ENCODE assay signal across 36 cellular contexts in genomic region chr6:168709991-168710390, GRCh38.
"Had no signal": no experiment of that assay in that cellular context is flagged by ENCODE, and none has a peak within 500 bp of the region (broad histone marks: within the 10 kb centered on the region; RNA-seq: fewer than 3 reads in every experiment).

No MANE protein-coding gene starts in this region.

- H3K4me1 ChIP-seq: adrenal gland, body of pancreas, breast epithelium had no signal

- H3K4me3 ChIP-seq: adrenal gland, body of pancreas, breast epithelium had no signal

- H3K27me3 ChIP-seq: body of pancreas, brain microvascular endothelial cell, breast epithelium had no signal

- DNase-seq: activated B cell treated with CpG ODN at 0.5 μM for 24 hours; activated CD4-positive, alpha-beta memory T cell treated with anti-CD3 and anti-CD28 coated beads for 36 hours; activated CD4-positive, alpha-beta T cell treated with anti-CD3 and anti-CD28 coated beads for 4 hours; activated CD4-positive, alpha-beta T cell treated with anti-CD3 and anti-CD28 coated beads, Interleukin-2, amount 10 ng/mL, durations not matched to agents 24 days and 14 days; activated CD4-positive, alpha-beta T cell treated with anti-CD3 and anti-CD28 coated beads, Interleukin-2, amount 50 U/mL, for 1 hour; activated CD4-positive, alpha-beta T cell treated with anti-CD3 and anti-CD28 coated beads, Interleukin-2, amount 50 U/mL, for 4 hours; activated CD4-positive, CD25-positive, alpha-beta regulatory T cell treated with anti-CD3 and anti-CD28 coated beads, Interleukin-2, amount 50 U/mL, for 72 hours; activated CD8-positive, alpha-beta memory T cell treated with anti-CD3 and anti-CD28 coated beads, Interleukin-2, amount 50 U/mL, for 4 hours; activated CD8-positive, alpha-beta T cell treated with anti-CD3 and anti-CD28 coated beads for 36 hours; activated effector memory CD4-positive, alpha-beta T cell treated with anti-CD3 and anti-CD28 coated beads, Interleukin-2, amount 50 U/mL, for 16 hours; activated gamma-delta T cell treated with Interleukin-2 at 50 U/mL for 16 hours; activated naive CD4-positive, alpha-beta T cell; activated naive CD4-positive, alpha-beta T cell treated with anti-CD3 and anti-CD28 coated beads for 36 hours; activated naive CD4-positive, alpha-beta T cell treated with anti-CD3 and anti-CD28 coated beads, Interleukin-2, amount 50 U/mL, for 16 hours; activated naive CD8-positive, alpha-beta T cell treated with anti-CD3 and anti-CD28 coated beads for 36 hours; activated T-cell treated with anti-CD3 and anti-CD28 coated beads for 4 hours; activated T-cell treated with anti-CD3 and anti-CD28 coated beads, Interleukin-2, amount 50 U/mL, for 1 hour; activated T-cell treated with anti-CD3 and anti-CD28 coated beads, Interleukin-2, amount 50 U/mL, for 4 hours; activated T-cell treated with anti-CD3 and anti-CD28 coated beads, Interleukin-2, amount 50 U/mL, for 72 hours; amniotic stem cell; body of pancreas; brain microvascular endothelial cell; caudate nucleus; cerebellar nuclear complex; T-helper 1 cell; T-helper 2 cell; T-helper 9 cell had no signal

- H3K36me3 Mint-ChIP-seq: activated CD4-positive, alpha-beta memory T cell treated with anti-CD3 and anti-CD28 coated beads for 36 hours; activated naive CD4-positive, alpha-beta T cell treated with anti-CD3 and anti-CD28 coated beads, Interleukin-2, amount 50 U/mL, for 72 hours; activated naive CD8-positive, alpha-beta T cell treated with anti-CD3 and anti-CD28 coated beads for 36 hours had no signal

- H3K36me3 ChIP-seq: adrenal gland, brain microvascular endothelial cell, breast epithelium had no signal

- H3K4me3 Mint-ChIP-seq: activated B cell treated with CpG ODN at 0.5 μM for 24 hours; activated CD4-positive, alpha-beta memory T cell treated with anti-CD3 and anti-CD28 coated beads for 36 hours; activated CD4-positive, alpha-beta T cell treated with anti-CD3 and anti-CD28 coated beads, Interleukin-2, amount 10 ng/mL, durations not matched to agents 24 days and 14 days; activated CD8-positive, alpha-beta T cell treated with anti-CD3 and anti-CD28 coated beads for 36 hours; activated naive CD4-positive, alpha-beta T cell treated with anti-CD3 and anti-CD28 coated beads for 36 hours; activated naive CD8-positive, alpha-beta T cell treated with anti-CD3 and anti-CD28 coated beads for 36 hours; activated T-cell treated with anti-CD3 and anti-CD28 coated beads, Interleukin-2, amount 50 U/mL, for 4 hours; activated T-cell treated with anti-CD3 and anti-CD28 coated beads, Interleukin-2, amount 50 U/mL, for 72 hours; activated T-helper 1 cell treated with anti-CD3 and anti-CD28 coated beads, Interleukin-12 subunit alpha, Interleukin-12 subunit beta, Interleukin-2, Interleukin-4 antibody, amounts not matched to agents 30 ng/mL and 10 ng/mL and 1 ng/mL, durations not matched to agents 14 hours and 24 hours and 36 hours; activated T-helper 17 cell treated with anti-CD3 and anti-CD28 coated beads, Interleukin-2, amount 50 U/mL, for 72 hours; central memory CD8-positive, alpha-beta T cell; T-helper 1 cell treated with Interleukin-12 subunit alpha and Interleukin-12 subunit beta and Interleukin-4 antibody, amounts not matched to agents 30 μg/mL and 1 μg/mL, for 36 hours; T-helper 2 cell treated with Interferon-gamma antibody and Interleukin-4, amounts not matched to agents 5 μg/mL and 100 μg/mL, for 36 hours had no signal

- ATAC-seq: activated CD8-positive, alpha-beta T cell treated with anti-CD3 and anti-CD28 coated beads for 36 hours; activated naive CD4-positive, alpha-beta T cell treated with anti-CD3 and anti-CD28 coated beads, Interleukin-2, amount 50 U/mL, for 72 hours; activated T-cell treated with anti-CD3 and anti-CD28 coated beads, Interleukin-2, amount 50 U/mL, for 4 hours; activated T-cell treated with anti-CD3 and anti-CD28 coated beads, Interleukin-2, amount 50 U/mL, for 72 hours; activated T-helper 17 cell treated with anti-CD3 and anti-CD28 coated beads, Interleukin-2, amount 50 U/mL, for 72 hours; body of pancreas had no signal

- H3K27me3 Mint-ChIP-seq: activated B cell treated with CpG ODN at 0.5 μM for 24 hours; activated CD4-positive, alpha-beta T cell treated with anti-CD3 and anti-CD28 coated beads, Interleukin-2, amount 10 ng/mL, durations not matched to agents 24 days and 14 days had no signal

- H3K4me1 Mint-ChIP-seq: activated B cell treated with CpG ODN at 0.5 μM for 24 hours; activated CD4-positive, alpha-beta T cell treated with anti-CD3 and anti-CD28 coated beads, Interleukin-2, amount 10 ng/mL, durations not matched to agents 24 days and 14 days; activated naive CD8-positive, alpha-beta T cell treated with anti-CD3 and anti-CD28 coated beads for 36 hours; activated T-helper 17 cell treated with anti-CD3 and anti-CD28 coated beads, Interleukin-2, amount 50 U/mL, for 72 hours; central memory CD8-positive, alpha-beta T cell had no signal

- H3K27ac ChIP-seq: adrenal gland, body of pancreas, brain microvascular endothelial cell, breast epithelium, VCaP had no signal

- H3K9me3 Mint-ChIP-seq: activated B cell treated with CpG ODN at 0.5 μM for 24 hours; activated CD4-positive, alpha-beta memory T cell treated with anti-CD3 and anti-CD28 coated beads for 36 hours; activated CD4-positive, alpha-beta T cell treated with anti-CD3 and anti-CD28 coated beads, Interleukin-2, amount 10 ng/mL, durations not matched to agents 24 days and 14 days; activated CD8-positive, alpha-beta T cell treated with anti-CD3 and anti-CD28 coated beads for 36 hours; activated naive CD4-positive, alpha-beta T cell treated with anti-CD3 and anti-CD28 coated beads for 36 hours; activated naive CD8-positive, alpha-beta T cell treated with anti-CD3 and anti-CD28 coated beads for 36 hours; activated T-cell treated with anti-CD3 and anti-CD28 coated beads, Interleukin-2, amount 50 U/mL, for 4 hours; activated T-cell treated with anti-CD3 and anti-CD28 coated beads, Interleukin-2, amount 50 U/mL, for 72 hours; activated T-helper 1 cell treated with anti-CD3 and anti-CD28 coated beads, Interleukin-12 subunit alpha, Interleukin-12 subunit beta, Interleukin-2, Interleukin-4 antibody, amounts not matched to agents 30 ng/mL and 10 ng/mL and 1 ng/mL, durations not matched to agents 14 hours and 24 hours and 36 hours; activated T-helper 17 cell treated with anti-CD3 and anti-CD28 coated beads, Interleukin-2, amount 50 U/mL, for 72 hours; central memory CD8-positive, alpha-beta T cell; T-helper 1 cell treated with Interleukin-12 subunit alpha and Interleukin-12 subunit beta and Interleukin-4 antibody, amounts not matched to agents 30 μg/mL and 1 μg/mL, for 36 hours; T-helper 2 cell treated with Interferon-gamma antibody and Interleukin-4, amounts not matched to agents 5 μg/mL and 100 μg/mL, for 36 hours had no signal

- H3K27ac Mint-ChIP-seq: activated B cell treated with CpG ODN at 0.5 μM for 24 hours; activated CD4-positive, alpha-beta memory T cell treated with anti-CD3 and anti-CD28 coated beads for 36 hours; activated CD4-positive, alpha-beta T cell treated with anti-CD3 and anti-CD28 coated beads, Interleukin-2, amount 10 ng/mL, durations not matched to agents 24 days and 14 days; activated CD8-positive, alpha-beta T cell treated with anti-CD3 and anti-CD28 coated beads for 36 hours; activated naive CD4-positive, alpha-beta T cell treated with anti-CD3 and anti-CD28 coated beads for 36 hours; activated naive CD4-positive, alpha-beta T cell treated with anti-CD3 and anti-CD28 coated beads, Interleukin-2, amount 50 U/mL, for 72 hours; activated naive CD8-positive, alpha-beta T cell treated with anti-CD3 and anti-CD28 coated beads for 36 hours; activated T-cell treated with anti-CD3 and anti-CD28 coated beads, Interleukin-2, amount 50 U/mL, for 72 hours; activated T-helper 1 cell treated with anti-CD3 and anti-CD28 coated beads, Interleukin-12 subunit alpha, Interleukin-12 subunit beta, Interleukin-2, Interleukin-4 antibody, amounts not matched to agents 30 ng/mL and 10 ng/mL and 1 ng/mL, durations not matched to agents 14 hours and 24 hours and 36 hours; activated T-helper 17 cell treated with anti-CD3 and anti-CD28 coated beads, Interleukin-2, amount 50 U/mL, for 72 hours; T-helper 1 cell treated with Interleukin-12 subunit alpha and Interleukin-12 subunit beta and Interleukin-4 antibody, amounts not matched to agents 30 μg/mL and 1 μg/mL, for 36 hours; T-helper 2 cell treated with Interferon-gamma antibody and Interleukin-4, amounts not matched to agents 5 μg/mL and 100 μg/mL, for 36 hours had no signal

- H3K9me3 ChIP-seq: adrenal gland, body of pancreas, breast epithelium had no signal
